15 cellular contexts compared by ENCODE assay signal in genomic region chr12:124653169-124653931, GRCh38.
A peak's percentile ranks its signal among the peaks of the same experiment; 100 is the strongest.
DNase-seq lines count a peak whose midpoint lies in the region; ATAC-seq and TF ChIP-seq lines count a peak whose summit lies in the region.
"Had no signal": no experiment of that assay in that cellular context is flagged by ENCODE, and none has a peak within 500 bp of the region (broad histone marks: within the 10 kb centered on the region; RNA-seq: fewer than 3 reads in every experiment).

No MANE protein-coding gene starts in this region.

- H3K9me3 Mint-ChIP-seq in stimulated activated naive CD8-positive, alpha-beta T cell treated with anti-CD3 and anti-CD28 coated beads, Interleukin-15, amount 100 ng/mL, for 72 hours, result peaks cover 8 to 20% of the 10 kb centered on the region in 2 donors
- H3K9me3 Mint-ChIP-seq: central memory CD8-positive, alpha-beta T cell had no signal

- H2AFZ ChIP-seq in SK-N-SH (ENCODE audit: low read depth), result 0 out of 2 replicates have a peak overlapping the region, but pooled peaks have one; percentile 37

- no peak overlapping the region for H3K9ac ChIP-seq in SK-N-SH

- DNase-seq in SK-N-SH, result no peak
- no peak for DNase-seq in ascending aorta (ENCODE audit: low spot score in 2 of 2)
- peak; percentile 64 for DNase-seq in left ventricle myocardium superior
- no peak for DNase-seq in transverse colon
- DNase-seq in amniotic stem cell (lab: John Stamatoyannopoulos, UW), result no peak
- no peak for DNase-seq in epidermal melanocyte (ENCODE audit: insufficient read length, low spot score)
- no peak for DNase-seq in stimulated activated naive CD8-positive, alpha-beta T cell treated with anti-CD3 and anti-CD28 coated beads, Interleukin-15, amount 100 ng/mL, for 72 hours
- DNase-seq: activated naive CD4-positive, alpha-beta T cell treated with anti-CD3 and anti-CD28 coated beads, Interleukin-2, amount 50 U/mL, for 16 hours; NCI-H1417; NCI-H446 treated with DMSO at 0.1 percent for 48 hours; nucleus accumbens; stimulated activated CD4-positive, alpha-beta T cell treated with anti-CD3 and anti-CD28 coated beads, Interleukin-12 subunit alpha, Interleukin-12 subunit beta, amount 100 ng/mL, for 4 hours had no signal

- H3K9me2 ChIP-seq in SK-N-SH, result no peaks in the 10 kb centered on the region

- H3F3A ChIP-seq in SK-N-SH (replicated peaks; ENCODE audit: insufficient read depth), result peaks cover 27% of the 10 kb centered on the region

- H3K27ac Mint-ChIP-seq in stimulated activated naive CD8-positive, alpha-beta T cell treated with anti-CD3 and anti-CD28 coated beads, Interleukin-15, amount 100 ng/mL, for 72 hours, result no peak overlapping the region

- H3K4me1 Mint-ChIP-seq in stimulated activated naive CD8-positive, alpha-beta T cell treated with anti-CD3 and anti-CD28 coated beads, Interleukin-15, amount 100 ng/mL, for 72 hours, result peaks cover 13% of the 10 kb centered on the region
- H3K4me1 Mint-ChIP-seq: central memory CD8-positive, alpha-beta T cell had no signal

- no peaks in the 10 kb centered on the region for H4K20me1 ChIP-seq in SK-N-SH (ENCODE audit: insufficient read depth)

- POLR2A ChIA-PET in SK-N-SH (lab: Yijun Ruan, JAX), result interaction anchor here (0.6 kb wide), 1 partner anchor 1120 kb away, joined by 3 read pairs; the partner anchor contains the start of gene RILPL1

- H3K4me2 ChIP-seq in SK-N-SH, result no peak overlapping the region

- TF ChIP-seq RAD21 in SK-N-SH (IDR thresholded peaks at IDR 0.05; ENCODE audit: low read length), result no peak

- H3K4me1 ChIP-seq in SK-N-SH (ENCODE audit: control insufficient read depth in 1 of 2, insufficient read depth in 2 of 2, low read depth in 1 of 2, low read length in 1 of 2) (peaks cover 32 to 52% of the 10 kb centered on the region in 2 experiments), ascending aorta (peaks cover 6 to 36% of the 10 kb centered on the region in 2 donors), transverse colon (peaks cover 0 to 22% (median 10%) of the 10 kb centered on the region in 4 donors)

- ATAC-seq in SK-N-SH treated with all-trans-retinoic acid at 6 μM for 48 hours (no peak), left ventricle myocardium superior (no peak)
- ATAC-seq in stimulated activated naive CD8-positive, alpha-beta T cell treated with anti-CD3 and anti-CD28 coated beads, Interleukin-15, amount 100 ng/mL, for 72 hours, result no peak

- H3K27ac ChIP-seq in SK-N-SH (ENCODE audit: low read depth in 2 of 2, low read length in 1 of 2), result peak overlapping the region; percentile 67 to 94; a peak in 3 of 4 replicates
- peak overlapping the region; percentile 35 to 77 for H3K27ac ChIP-seq in ascending aorta
- peak overlapping the region in 3 of 4 donors; percentile 1 to 40 (median 17) for H3K27ac ChIP-seq in transverse colon

- peaks cover 7% of the 10 kb centered on the region for H3K27me3 Mint-ChIP-seq in stimulated activated naive CD8-positive, alpha-beta T cell treated with anti-CD3 and anti-CD28 coated beads, Interleukin-15, amount 100 ng/mL, for 72 hours

- CTCF ChIA-PET in SK-N-SH (lab: Yijun Ruan, JAX), result interaction anchor here (1.1 kb wide), 1 partner anchor 50 kb away, joined by 3 read pairs; no protein-coding TSS in a partner anchor

- intact Hi-C loops in ascending aorta (cut with DNase I) (no loop called here), left ventricle myocardium superior (cut with micrococcal nuclease) (no loop called here), transverse colon (cut with DNase I; ENCODE audit: low total_unique reads) (no loop called here)

- H3K9me3 ChIP-seq in SK-N-SH, result no peaks in the 10 kb centered on the region
- H3K9me3 ChIP-seq in ascending aorta, result peaks cover 0 to 8% of the 10 kb centered on the region in 2 donors
- H3K9me3 ChIP-seq in transverse colon, result peaks cover 0 to 5% of the 10 kb centered on the region in 2 donors

- no peak for TF ChIP-seq CTCF in SK-N-SH (IDR thresholded peaks at IDR 0.05)
- TF ChIP-seq CTCF in ascending aorta (IDR thresholded peaks at IDR 0.05), result no peak
- TF ChIP-seq CTCF in transverse colon (IDR thresholded peaks at IDR 0.05), result no peak

- in situ Hi-C loops in transverse colon (cut with MboI; ENCODE audit: low pct_ligation_motif_present in 1 of 4, low pct_unique_long_range_greater_than_20kb in 1 of 4, low sequenced_read_pairs in 3 of 4), result no loop called here

- no peak for TF ChIP-seq POLR2A in transverse colon (IDR thresholded peaks at IDR 0.05)

- H3K4me3 ChIP-seq in SK-N-SH (ENCODE audit: low read depth in 2 of 2, low read length in 1 of 2) (no peak overlapping the region), ascending aorta (no peak overlapping the region), transverse colon (no peak overlapping the region)
- H3K4me3 ChIP-seq: tibial nerve had no signal

- TF ChIP-seq EP300 in SK-N-SH (IDR thresholded peaks at IDR 0.05; ENCODE audit: borderline replicate concordance in 1 of 2, low read depth in 1 of 2, low read length in 1 of 2) (no peak), transverse colon (IDR thresholded peaks at IDR 0.05; ENCODE audit: low read depth) (no peak)

- no peaks in the 10 kb centered on the region for H3K36me3 ChIP-seq in SK-N-SH (replicated peaks in 1 of 2; ENCODE audit: control insufficient read depth in 1 of 2, insufficient read depth in 2 of 2, low read length in 1 of 2)
- no peaks in the 10 kb centered on the region for H3K36me3 ChIP-seq in ascending aorta
- H3K36me3 ChIP-seq in transverse colon, result no peaks in the 10 kb centered on the region
- H3K36me3 ChIP-seq: tibial nerve had no signal

- H3K27me3 ChIP-seq in SK-N-SH (ENCODE audit: insufficient read depth) (no peaks in the 10 kb centered on the region), ascending aorta (no peaks in the 10 kb centered on the region), transverse colon (no peaks in the 10 kb centered on the region)
- H3K27me3 ChIP-seq: tibial nerve had no signal

- H3K4me3 Mint-ChIP-seq in stimulated activated naive CD8-positive, alpha-beta T cell treated with anti-CD3 and anti-CD28 coated beads, Interleukin-15, amount 100 ng/mL, for 72 hours, result no peak overlapping the region
- H3K4me3 Mint-ChIP-seq: central memory CD8-positive, alpha-beta T cell had no signal

- no peaks in the 10 kb centered on the region for H3K79me2 ChIP-seq in SK-N-SH (ENCODE audit: insufficient read depth)

- WGBS in SK-N-SH (ENCODE audit: low lambda C conversion rate), result 81% methylated on average over 17 of the region's 19 CpGs
- 46 to 67% methylated on average over 4 to 19 of the region's 19 CpGs for WGBS in transverse colon (ENCODE audit: low coverage in 1 of 2), 2 donors

TF ChIP-seq in SK-N-SH, 30 proteins besides CTCF, POLR2A, EP300 and RAD21 (continues in another document):
- no peak for TF ChIP-seq TCF12 (IDR thresholded peaks at IDR 0.05)
- TF ChIP-seq REST (IDR thresholded peaks at IDR 0.05; ENCODE audit: low read depth, low read length), result no peak
- TF ChIP-seq EZH2phosphoT487 (IDR thresholded peaks at IDR 0.05; ENCODE audit: borderline replicate concordance, low read depth), result no peak

TF ChIP-seq in SK-N-SH treated with all-trans-retinoic acid at 6 μM for 48 hours, 23 proteins besides CTCF, POLR2A, EP300 and RAD21 (continues in another document):
- TF ChIP-seq ZNF8 (CRISPR knock-in tag; IDR thresholded peaks at IDR 0.05) (no peak), POU6F1 (CRISPR knock-in tag; IDR thresholded peaks at IDR 0.05; ENCODE audit: borderline replicate concordance, low read depth) (no peak), ZC3H10 (CRISPR knock-in tag; IDR thresholded peaks at IDR 0.05) (no peak), ISL1 (CRISPR knock-in tag; IDR thresholded peaks at IDR 0.05) (no peak), ZFP30 (CRISPR knock-in tag; IDR thresholded peaks at IDR 0.05) (no peak), PATZ1 (CRISPR knock-in tag; IDR thresholded peaks at IDR 0.05; ENCODE audit: borderline replicate concordance) (no peak), CREB5 (CRISPR knock-in tag; IDR thresholded peaks at IDR 0.05; ENCODE audit: low read depth) (no peak), GLIS3 (CRISPR knock-in tag; IDR thresholded peaks at IDR 0.05) (no peak), ZNF565 (CRISPR knock-in tag; conservative IDR thresholded peaks at IDR 0.05; ENCODE audit: low read depth) (no peak)

Comparison
In these comparisons a context has a peak if more than half of its experiments do, and no peak if none do; other contexts are left out.
1. H3K27ac ChIP-seq: peak in every context shown above with its lines; median percentile 80 in SK-N-SH; 56 in ascending aorta; 17 in transverse colon.